In the genomic region with DNA sequence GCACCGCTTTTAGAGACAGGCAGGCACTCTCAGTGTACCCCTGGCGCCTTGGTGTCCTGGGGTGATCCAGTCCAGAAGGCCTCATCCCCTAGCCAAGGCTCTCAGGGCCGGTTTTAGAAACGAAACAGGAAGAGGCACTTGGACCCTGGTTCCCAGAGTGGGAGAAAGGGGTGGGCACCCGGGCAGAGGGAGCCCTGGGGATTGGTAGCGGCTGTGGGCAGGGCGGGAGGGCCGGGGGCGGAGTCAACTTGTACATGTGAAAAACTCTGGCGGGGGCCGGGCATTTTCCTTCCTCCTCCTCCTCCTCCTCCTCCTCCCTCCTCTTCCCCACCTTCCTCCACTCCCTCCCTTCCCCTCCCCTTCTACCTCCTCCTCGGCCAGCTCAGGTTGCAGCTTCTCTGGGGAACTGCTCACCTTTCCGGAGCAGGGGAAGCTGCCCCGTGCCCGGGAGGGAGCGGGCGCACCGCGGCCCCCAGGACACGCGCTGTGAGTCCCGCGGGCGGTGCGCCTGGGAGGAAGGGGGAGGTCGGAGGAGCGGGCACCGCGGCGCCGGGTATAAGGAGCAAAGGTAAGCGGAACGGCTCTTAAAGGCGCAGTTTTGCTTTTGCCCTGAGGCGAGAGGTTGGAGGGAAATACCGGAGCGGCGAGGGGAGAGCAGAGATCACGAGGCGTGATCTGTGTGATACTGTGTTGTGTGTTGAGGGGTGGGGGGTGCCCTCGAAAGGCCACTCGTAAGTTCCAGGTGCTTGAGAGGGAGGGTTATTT, we compare ENCODE assay signal across 9 cellular contexts. TPM values are rescaled to one million over a fixed set of nuclear protein-coding genes. Genes with fewer than 3 reads are reported as not detected.
DNase-seq lines count a peak whose midpoint lies in the region; ATAC-seq lines count a peak whose summit lies in the region.
"Had no signal": no experiment of that assay in that cellular context is flagged by ENCODE, and none has a peak within 500 bp of the region (broad histone marks: within the 10 kb centered on the region; RNA-seq: fewer than 3 reads in every experiment).

CDK18 (plus strand) TSS at position 359 of the 765 bp plus-strand sequence. CDS start 18,499 bp downstream, outside the sequence.

- H3K9me3 ChIP-seq in mucosa of stomach (ENCODE audit: control insufficient read depth, low read length) (no peaks in the 10 kb centered on the region), stomach smooth muscle (ENCODE audit: control insufficient read depth in 2 of 2, low read length in 2 of 2) (no peaks in the 10 kb centered on the region)

- H3K9ac ChIP-seq in mucosa of stomach (ENCODE audit: low read length) (peak within 1 kb of the TSS; percentile 89), stomach smooth muscle (ENCODE audit: low read length in 2 of 2) (peak within 1 kb of the TSS; percentile 74 to 77)

- peak; percentile 71 to 76 for DNase-seq in NCI-H2081 (lab: John Stamatoyannopoulos, UW)
- no peak for DNase-seq in NCI-H2081 treated with DMSO at 0.1 percent for 48 hours (lab: John Stamatoyannopoulos, UW)
- peak; percentile 59 for DNase-seq in NCI-H345 (lab: John Stamatoyannopoulos, UW)
- peak; percentile 50 for DNase-seq in activated CD8-positive, alpha-beta memory T cell treated with anti-CD3 and anti-CD28 coated beads, Interleukin-2, amount 50 U/mL, for 4 hours

- H3K27ac ChIP-seq in stomach smooth muscle (ENCODE audit: low read length), result peak within 1 kb of the TSS; percentile 49
- H3K27ac ChIP-seq: epithelial cell of prostate had no signal

- no peaks in the 10 kb centered on the region for H3K27me3 ChIP-seq in mucosa of stomach (ENCODE audit: control insufficient read depth, insufficient read depth, low read length)
- no peaks in the 10 kb centered on the region for H3K27me3 ChIP-seq in stomach smooth muscle (ENCODE audit: control insufficient read depth in 1 of 2, insufficient read depth in 2 of 2, low read length in 2 of 2)

- H3K4me3 ChIP-seq in mucosa of stomach (ENCODE audit: low read length) (peak within 1 kb of the TSS; percentile 77), stomach smooth muscle (ENCODE audit: low read length in 2 of 2) (peak within 1 kb of the TSS; percentile 81 to 87)

- H3K4me1 ChIP-seq in mucosa of stomach (ENCODE audit: control insufficient read depth, insufficient read depth, low read length) (peaks cover 21% of the 10 kb centered on the region), stomach smooth muscle (ENCODE audit: control insufficient read depth, insufficient read depth, low read length) (peaks cover 25% of the 10 kb centered on the region)

- ATAC-seq in esophagus mucosa (peak; percentile 63), HG02973 (IDR thresholded peaks at IDR 0.05; ENCODE audit: unreplicated experiment) (no peak)

- H3K36me3 ChIP-seq in mucosa of stomach (ENCODE audit: control insufficient read depth, insufficient read depth, low read length), result no peaks in the 10 kb centered on the region
- H3K36me3 ChIP-seq in stomach smooth muscle (ENCODE audit: control insufficient read depth in 2 of 2, insufficient read depth in 2 of 2, low read length in 2 of 2), result no peaks in the 10 kb centered on the region

RNA-seq across cellular contexts. Expression of gene CDK18, which starts in this region (rescaled TPM):
- 3.5 TPM for total RNA-seq in esophagus mucosa
